8 cellular contexts compared by ENCODE assay signal in the genomic region with DNA sequence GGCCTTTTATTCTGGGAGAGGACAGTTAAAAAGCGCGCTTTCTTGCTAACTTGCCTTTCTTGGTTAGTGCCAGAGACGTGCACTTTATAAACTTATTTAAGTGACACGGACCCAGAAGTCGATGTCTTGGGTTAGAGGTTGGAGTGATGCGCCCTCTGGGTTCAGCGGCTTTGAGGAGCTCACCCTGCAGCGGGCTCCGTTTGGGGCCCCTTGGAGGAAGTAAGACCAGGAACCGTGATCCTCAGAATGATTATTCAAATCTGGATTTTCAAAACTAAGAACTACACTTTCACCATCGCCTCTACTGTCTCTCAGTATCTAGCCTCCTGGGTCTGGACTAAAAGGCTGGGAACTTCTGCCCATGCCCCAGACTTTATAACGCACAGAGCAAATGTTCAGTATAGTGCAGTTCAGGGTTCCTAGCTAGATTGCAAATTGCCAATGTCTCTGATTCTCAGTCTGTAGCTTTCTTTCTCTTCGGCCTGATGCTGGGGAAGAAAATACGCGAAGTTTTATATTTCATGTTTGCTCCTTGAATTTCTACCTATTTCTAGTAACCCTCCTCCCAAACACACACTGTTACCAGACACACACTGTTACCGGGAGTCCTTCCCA. TPM values are rescaled to one million over a fixed set of nuclear protein-coding genes. Genes with fewer than 3 reads are reported as not detected.
DNase-seq lines count a peak whose midpoint lies in the region; ATAC-seq and TF ChIP-seq lines count a peak whose summit lies in the region.

No MANE protein-coding gene starts in this region.

- H3K9me3 ChIP-seq in muscle layer of duodenum (ENCODE audit: control insufficient read depth in 1 of 2, low read length in 2 of 2): no peaks in the 10 kb centered on the region

- peaks cover 0 to 15% of the 10 kb centered on the region in 2 donors for H3K4me1 ChIP-seq in muscle layer of duodenum (ENCODE audit: control insufficient read depth in 1 of 2, insufficient read depth in 2 of 2, low read length in 2 of 2)

- no peak for TF ChIP-seq CTCF in brain (conservative IDR thresholded peaks at IDR 0.05)

- peak overlapping the region; percentile 28 for H3K27ac Mint-ChIP-seq in activated CD4-positive, alpha-beta T cell treated with anti-CD3 and anti-CD28 coated beads for 36 hours
- H3K27ac Mint-ChIP-seq in brain: peak overlapping the region in 4 of 5 experiments; percentile 11 to 65 (median 54)

- H3K4me3 Mint-ChIP-seq in activated CD4-positive, alpha-beta T cell treated with anti-CD3 and anti-CD28 coated beads for 36 hours: peak overlapping the region; percentile 45
- H3K4me3 Mint-ChIP-seq in brain: peak overlapping the region in 4 of 5 experiments; percentile 20 to 58 (median 43)

- POLR2A ChIA-PET in activated CD4-positive, alpha-beta T cell treated with anti-CD3 and anti-CD28 coated beads for 36 hours (lab: Charles Lee): interaction anchor here (0.6 kb wide), 1 partner anchor 148 kb away, joined by 3 read pairs; no protein-coding TSS in a partner anchor

- peaks cover 0 to 4% of the 10 kb centered on the region in 2 donors for H3K36me3 ChIP-seq in muscle layer of duodenum (ENCODE audit: control insufficient read depth in 1 of 2, insufficient read depth in 2 of 2, low read length in 2 of 2)

- CTCF ChIA-PET in activated CD4-positive, alpha-beta T cell treated with anti-CD3 and anti-CD28 coated beads for 36 hours (lab: Charles Lee): interaction anchor here (0.7 to 1.4 kb wide), 5 partner anchors 19 to 280 kb away, joined by 3 to 7 read pairs (median 3); no protein-coding TSS in a partner anchor

- peaks cover 5% of the 10 kb centered on the region for H3K27me3 Mint-ChIP-seq in activated CD4-positive, alpha-beta T cell treated with anti-CD3 and anti-CD28 coated beads for 36 hours
- H3K27me3 Mint-ChIP-seq in brain: peaks cover 6% of the 10 kb centered on the region

- H3K4me1 Mint-ChIP-seq in activated CD4-positive, alpha-beta T cell treated with anti-CD3 and anti-CD28 coated beads for 36 hours: peaks cover 15% of the 10 kb centered on the region
- peaks cover 14% of the 10 kb centered on the region for H3K4me1 Mint-ChIP-seq in brain

- H3K36me3 Mint-ChIP-seq in activated CD4-positive, alpha-beta T cell treated with anti-CD3 and anti-CD28 coated beads for 36 hours (ENCODE audit: low read depth): no peaks in the 10 kb centered on the region
- peaks cover 4% of the 10 kb centered on the region for H3K36me3 Mint-ChIP-seq in brain

- no peaks in the 10 kb centered on the region for H3K27me3 ChIP-seq in muscle layer of duodenum (ENCODE audit: low read depth, low read length)

- H3K27ac ChIP-seq in muscle layer of duodenum (ENCODE audit: low read length): no peak overlapping the region

- DNase-seq in activated CD4-positive, alpha-beta T cell treated with anti-CD3 and anti-CD28 coated beads for 36 hours: peak; percentile 65
- no peak for DNase-seq in activated CD4-positive, alpha-beta T cell treated with anti-CD3 and anti-CD28 coated beads, Interleukin-2, amount 50 U/mL, for 4 hours
- no peak for DNase-seq in activated gamma-delta T cell (lab: John Stamatoyannopoulos, UW)
- DNase-seq in C1 segment of cervical spinal cord (lab: John Stamatoyannopoulos, UW): no peak
- no peak for DNase-seq in A172 (ENCODE audit: low spot score)

- peak overlapping the region; percentile 53 to 64 for H3K4me3 ChIP-seq in muscle layer of duodenum (ENCODE audit: low read depth in 1 of 2, low read length in 2 of 2)

- peak; percentile 85 for ATAC-seq in activated CD4-positive, alpha-beta T cell treated with anti-CD3 and anti-CD28 coated beads for 36 hours
- ATAC-seq in HG03460 (IDR thresholded peaks at IDR 0.05; ENCODE audit: unreplicated experiment): peak; percentile 54

- intact Hi-C loops in activated CD4-positive, alpha-beta T cell treated with anti-CD3 and anti-CD28 coated beads for 36 hours (cut with DNase I, micrococcal nuclease): loop anchor here in 1 of 2 experiments (5.0 kb wide), 1 partner anchor 102 kb away; no protein-coding TSS in a partner anchor

- no peaks in the 10 kb centered on the region for H3K9me3 Mint-ChIP-seq in activated CD4-positive, alpha-beta T cell treated with anti-CD3 and anti-CD28 coated beads for 36 hours (ENCODE audit: low read depth)
- H3K9me3 Mint-ChIP-seq in brain: no peaks in the 10 kb centered on the region

RNA-seq across cellular contexts. Expression of gene SMO, which starts 18.6 kb away (rescaled TPM):
- under 1 TPM; 0.28 to 0.71 TPM for total RNA-seq in activated CD4-positive, alpha-beta T cell treated with anti-CD3 and anti-CD28 coated beads for 36 hours
- 6.1 TPM for polyA plus RNA-seq in brain (ENCODE audit: insufficient read depth, low read depth, low replicate concordance)
- total RNA-seq in A172 (2014; rRNA removed; shearing (Covaris generic)): 28.6 and 31.4 TPM in 2 replicates

RNA-seq across cellular contexts. Expression of gene TSPAN33, which starts 25.3 kb away (rescaled TPM):
- total RNA-seq in activated CD4-positive, alpha-beta T cell treated with anti-CD3 and anti-CD28 coated beads for 36 hours: 1 to 10 TPM; 6.5 to 7.5 TPM
- polyA plus RNA-seq in brain (ENCODE audit: insufficient read depth, low read depth, low replicate concordance): 15.1 TPM
- 11.3 and 12.6 TPM in 2 replicates for total RNA-seq in A172 (2014; rRNA removed; shearing (Covaris generic))

RNA-seq across cellular contexts. Expression of gene AHCYL2, which starts 55.0 kb away (rescaled TPM):
- 10 to 100 TPM; 14.1 to 14.9 TPM for total RNA-seq in activated CD4-positive, alpha-beta T cell treated with anti-CD3 and anti-CD28 coated beads for 36 hours
- 21.2 TPM for polyA plus RNA-seq in brain (ENCODE audit: insufficient read depth, low read depth, low replicate concordance)
- 8.7 and 11.8 TPM in 2 replicates for total RNA-seq in A172 (2014; rRNA removed; shearing (Covaris generic))

Comparison
In these comparisons a context has a peak if more than half of its experiments do, and no peak if none do; other contexts are left out.
1. RNA of gene SMO, which starts 18.6 kb away (total RNA-seq): 28.6 to 31.4 TPM in A172; 0.28 to 0.71 TPM in activated CD4-positive, alpha-beta T cell treated with anti-CD3 and anti-CD28 coated beads for 36 hours; every median in the first group is over 10 times any median in the second.